In the genomic region with DNA sequence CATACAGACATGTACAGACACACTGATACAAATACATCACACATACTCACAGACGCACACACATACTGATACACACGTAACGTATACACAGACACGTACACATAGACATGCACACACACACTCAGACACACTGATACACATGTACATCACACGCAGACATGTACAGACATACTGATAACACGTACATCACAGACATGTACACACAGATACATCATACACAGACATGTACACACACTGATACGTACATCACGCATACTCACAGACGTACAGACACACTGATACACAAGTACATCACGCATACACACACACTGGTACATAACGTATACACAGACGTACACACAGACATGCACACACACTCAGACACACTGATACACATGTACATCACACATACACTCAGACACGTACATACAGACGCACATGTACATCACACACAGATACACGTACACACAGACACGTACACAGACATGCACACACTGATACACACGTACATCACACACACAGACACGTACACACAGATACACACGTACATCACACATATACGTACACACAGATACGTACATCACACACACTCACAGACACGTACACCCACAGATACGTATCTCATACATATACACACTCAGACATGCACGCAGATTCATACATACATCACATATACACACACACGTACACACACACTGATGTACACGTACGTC, we compare ENCODE assay signal across 21 cellular contexts. TPM values are rescaled to one million over a fixed set of nuclear protein-coding genes. Genes with fewer than 3 reads are reported as not detected.
DNase-seq lines count a peak whose midpoint lies in the region; ATAC-seq, FAIRE-seq and TF ChIP-seq lines count a peak whose summit lies in the region.
"Had no signal": no experiment of that assay in that cellular context is flagged by ENCODE, and none has a peak within 500 bp of the region (broad histone marks: within the 10 kb centered on the region; RNA-seq: fewer than 3 reads in every experiment).

No MANE protein-coding gene starts in this region.

- TF ChIP-seq EP300 in A549 (IDR thresholded peaks at IDR 0.05) = no peak

- WGBS in A549 (ENCODE audit: missing lambda C conversion rate) = 94% methylated on average over 27 of the region's 27 CpGs

- TF ChIP-seq POLR2A in A549 (IDR thresholded peaks at IDR 0.05; ENCODE audit: low read length) = no peak

- dilution Hi-C loops in keratinocyte (cut with MboI; ENCODE audit: extremely low pct_ligation_motif_present, low sequenced_read_pairs) = no loop called here

- H3K9me1 ChIP-seq in keratinocyte (ENCODE audit: control insufficient read depth, extremely low read depth, insufficient read depth, low read length) = no peaks in the 10 kb centered on the region

- ATAC-seq in A549 = no peak
- no peak for ATAC-seq in GM21390 (IDR thresholded peaks at IDR 0.05; ENCODE audit: unreplicated experiment)
- ATAC-seq in HG03280 (IDR thresholded peaks at IDR 0.05; ENCODE audit: unreplicated experiment) = no peak
- ATAC-seq: Right ventricle myocardium inferior had no signal

- H3K9ac ChIP-seq in HUES48 (ENCODE audit: low read depth, low read length) (no peak overlapping the region), keratinocyte (ENCODE audit: control insufficient read depth, extremely low read depth, insufficient read depth, low read length) (no peak overlapping the region)
- H3K9ac ChIP-seq: KMS-11 had no signal

- TF ChIP-seq CTCF in A549 (IDR thresholded peaks at IDR 0.05) (no peak), bronchial epithelial cell (IDR thresholded peaks at IDR 0.05; ENCODE audit: insufficient read depth, low read length, severe bottlenecking) (no peak), keratinocyte (optimal IDR thresholded peaks at IDR 0.05 in 1 of 3, IDR thresholded peaks at IDR 0.05 in 1 of 3, conservative IDR thresholded peaks at IDR 0.05 in 1 of 3; ENCODE audit: extremely low read depth in 1 of 3, insufficient read depth in 2 of 3, low read length in 3 of 3) (no peak)

- DNase-seq in A549 (ENCODE audit: low read depth in 1 of 2, low spot score in 1 of 2) (no peak), bronchial epithelial cell (ENCODE audit: low read depth) (no peak), keratinocyte (ENCODE audit: low read depth, low spot score) (no peak), cerebellum (ENCODE audit: low spot score) (no peak), iPS-NIHi7 (ENCODE audit: extremely low spot score) (no peak)
- DNase-seq: 8988T; Caco-2; CD4-positive, CD25-positive, alpha-beta regulatory T cell; NCI-H1417; NCI-H187; NCI-H2227 treated with DMSO at 0.1 percent for 48 hours; NCI-H510A treated with DMSO at 0.1 percent for 48 hours; NCI-H774 had no signal

- peaks cover 60% of the 10 kb centered on the region for H3K79me2 ChIP-seq in keratinocyte (ENCODE audit: control insufficient read depth, insufficient read depth, low read length)

- H3K4me2 ChIP-seq in A549 (no peak overlapping the region), keratinocyte (ENCODE audit: control insufficient read depth, extremely low read depth, insufficient read depth, low read depth, low read length) (no peak overlapping the region)
- H3K4me2 ChIP-seq: KMS-11 had no signal

- H3K4me3 ChIP-seq in A549 (no peak overlapping the region), HUES48 (ENCODE audit: low read depth, low read length) (peak overlapping the region; percentile 18), bronchial epithelial cell (ENCODE audit: low read depth, low read length) (no peak overlapping the region), keratinocyte (ENCODE audit: control insufficient read depth in 2 of 3, extremely low read depth in 1 of 3, insufficient read depth in 2 of 3, low read depth in 1 of 3, low read length in 3 of 3) (no peak overlapping the region)
- H3K4me3 ChIP-seq: HAP-1, SK-N-MC had no signal

- TF ChIP-seq RAD21 in A549 (conservative IDR thresholded peaks at IDR 0.05 in 1 of 2, IDR thresholded peaks at IDR 0.05 in 1 of 2) = no peak

- H3K27me3 ChIP-seq in HUES48 (ENCODE audit: control insufficient read depth, insufficient read depth, low read length) (no peaks in the 10 kb centered on the region), bronchial epithelial cell (ENCODE audit: control insufficient read depth, insufficient read depth, low read length) (no peaks in the 10 kb centered on the region), keratinocyte (ENCODE audit: control insufficient read depth, extremely low read depth, insufficient read depth, low read length) (no peaks in the 10 kb centered on the region)

- POLR2A ChIA-PET in A549 (lab: Yijun Ruan, JAX) = no interaction called here

- H3K36me3 ChIP-seq in HUES48 (ENCODE audit: control insufficient read depth, insufficient read depth, low read length) = peaks cover under 1% of the 10 kb centered on the region; the same call in 1 of the 2 replicates
- H3K36me3 ChIP-seq in bronchial epithelial cell (ENCODE audit: control insufficient read depth, insufficient read depth, low read length) = no peaks in the 10 kb centered on the region
- peaks cover 1 to 4% of the 10 kb centered on the region in 2 experiments for H3K36me3 ChIP-seq in keratinocyte (ENCODE audit: control insufficient read depth in 2 of 2, extremely low read depth in 1 of 2, insufficient read depth in 2 of 2, low read length in 2 of 2)
- H3K36me3 ChIP-seq: HAP-1 had no signal

- FAIRE-seq in A549 (lab: Jason Lieb, UNC) = peak; percentile 95
- FAIRE-seq in bronchial epithelial cell (lab: Jason Lieb, UNC) = peak; percentile 99
- peak; percentile 77 for FAIRE-seq in keratinocyte (lab: Jason Lieb, UNC)
- FAIRE-seq: RCC 7860 had no signal

- H4K20me1 ChIP-seq in keratinocyte (ENCODE audit: control insufficient read depth, extremely low read depth, insufficient read depth, low read length) = no peaks in the 10 kb centered on the region

- no peak overlapping the region for H2AFZ ChIP-seq in keratinocyte (ENCODE audit: control insufficient read depth, low read length)

- CTCF ChIA-PET in A549 (lab: Yijun Ruan, JAX) = no interaction called here

- H3K4me1 ChIP-seq in A549 = no peaks in the 10 kb centered on the region
- no peaks in the 10 kb centered on the region for H3K4me1 ChIP-seq in HUES48 (ENCODE audit: control insufficient read depth, insufficient read depth, low read length)
- H3K4me1 ChIP-seq in keratinocyte (ENCODE audit: control insufficient read depth, extremely low read depth, insufficient read depth, low read length) = peaks cover 7% of the 10 kb centered on the region
- H3K4me1 ChIP-seq: Caco-2 had no signal

- no peak overlapping the region for H3K27ac ChIP-seq in A549
- no peak overlapping the region for H3K27ac ChIP-seq in HUES48 (ENCODE audit: low read depth, low read length)
- H3K27ac ChIP-seq in keratinocyte (ENCODE audit: control insufficient read depth, insufficient read depth, low read length) = no peak overlapping the region
- H3K27ac ChIP-seq: KMS-11, SK-N-MC had no signal

- H3K9me3 ChIP-seq in A549 (peaks cover 85% of the 10 kb centered on the region), HUES48 (ENCODE audit: control insufficient read depth, insufficient read depth, low read length) (peaks cover 79% of the 10 kb centered on the region), keratinocyte (ENCODE audit: control insufficient read depth, low read depth, low read length) (peaks cover 28% of the 10 kb centered on the region)

TF ChIP-seq in A549, 52 proteins besides CTCF, POLR2A, EP300 and RAD21 (continues in another document):
- TF ChIP-seq HDAC2 (IDR thresholded peaks at IDR 0.05) = no peak
- TF ChIP-seq, protein P1, sequence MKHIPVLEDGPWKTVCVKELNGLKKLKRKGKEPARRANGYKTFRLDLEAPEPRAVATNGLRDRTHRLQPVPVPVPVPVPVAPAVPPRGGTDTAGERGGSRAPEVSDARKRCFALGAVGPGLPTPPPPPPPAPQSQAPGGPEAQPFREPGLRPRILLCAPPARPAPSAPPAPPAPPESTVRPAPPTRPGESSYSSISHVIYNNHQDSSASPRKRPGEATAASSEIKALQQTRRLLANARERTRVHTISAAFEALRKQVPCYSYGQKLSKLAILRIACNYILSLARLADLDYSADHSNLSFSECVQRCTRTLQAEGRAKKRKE (CRISPR knock-in tag; IDR thresholded peaks at IDR 0.05; ENCODE audit: low read depth) = no peak

RNA-seq across cellular contexts. Expression of a gene that starts 5.1 kb away (rescaled TPM):
- polyA plus RNA-seq in A549 (2011; rRNA removed) = 15.2 and 18.2 TPM in 2 replicates
- 1.9 TPM in 2 replicates for polyA plus RNA-seq in A549 (2012; cell fraction: cytosol; rRNA removed)
- polyA plus RNA-seq in A549 (2012; cell fraction: nucleus; rRNA removed) = 4.5 and 6.9 TPM in 2 replicates
- 5.6 to 6.5 TPM (median 5.7 TPM) in 3 replicates for polyA plus RNA-seq in A549 (2017; fragmentation: RNase III; extraction: RNeasy Plus Mini Kit Qiagen cat#74134 plus additional on column Dnase treatment)
- 5.5 and 7.4 TPM in 2 replicates for polyA minus RNA-seq in A549 (2011; rRNA and poly(A)+ RNA removed)
- 6.3 and 9.6 TPM in 2 replicates for total RNA-seq in bronchial epithelial cell
- 4.3 to 12.5 TPM (median 11.4 TPM) in 3 replicates for polyA plus RNA-seq in keratinocyte
- polyA plus RNA-seq in keratinocyte (2011; ENCODE audit: low read depth) = 5.1 TPM
- polyA plus RNA-seq in keratinocyte (2011; cell fraction: cytosol; rRNA removed) = 2.0 and 5.5 TPM in 2 replicates
- 32.7 and 40.3 TPM in 2 replicates for polyA plus RNA-seq in keratinocyte (2011; cell fraction: nucleus; rRNA removed)
- 3.9 and 4.8 TPM in 2 replicates for polyA plus RNA-seq in keratinocyte (2012; ENCODE audit: low replicate concordance)
- polyA minus RNA-seq in keratinocyte = 3.6 to 17.7 TPM (median 6.9 TPM) in 3 replicates
- 3.1 TPM for polyA minus RNA-seq in keratinocyte (2011; cell fraction: cytosol; rRNA and poly(A)+ RNA removed)
- polyA minus RNA-seq in keratinocyte (2011; cell fraction: nucleus; rRNA and poly(A)+ RNA removed) = 11.8 and 26.2 TPM in 2 replicates
- 35.0 TPM for total RNA-seq in cerebellum

RNA-seq across cellular contexts. Expression of a gene that starts 35.2 kb away (rescaled TPM):
- polyA plus RNA-seq in A549 (2011; rRNA removed) = 10.1 and 11.3 TPM in 2 replicates
- polyA plus RNA-seq in A549 (2012; cell fraction: cytosol; rRNA removed) = 10.7 and 16.0 TPM in 2 replicates
- 26.9 and 34.9 TPM in 2 replicates for polyA plus RNA-seq in A549 (2012; cell fraction: nucleus; rRNA removed)
- 6.5 to 8.3 TPM (median 7.4 TPM) in 3 replicates for polyA plus RNA-seq in A549 (2017; fragmentation: RNase III; extraction: RNeasy Plus Mini Kit Qiagen cat#74134 plus additional on column Dnase treatment)
- 6.9 and 8.3 TPM in 2 replicates for polyA minus RNA-seq in A549 (2011; rRNA and poly(A)+ RNA removed)
- total RNA-seq in bronchial epithelial cell = 13.4 and 14.1 TPM in 2 replicates
- polyA plus RNA-seq in keratinocyte = 3.7 to 5.2 TPM (median 4.5 TPM) in 3 replicates
- 4.9 TPM for polyA plus RNA-seq in keratinocyte (2011; ENCODE audit: low read depth)
- 1.9 and 2.0 TPM in 2 replicates for polyA plus RNA-seq in keratinocyte (2011; cell fraction: cytosol; rRNA removed)
- 14.2 and 17.4 TPM in 2 replicates for polyA plus RNA-seq in keratinocyte (2011; cell fraction: nucleus; rRNA removed)
- 4.0 and 5.8 TPM in 2 replicates for polyA plus RNA-seq in keratinocyte (2012; ENCODE audit: low replicate concordance)
- polyA minus RNA-seq in keratinocyte = 0.89 to 10.7 TPM (median 10.1 TPM) in 3 replicates
- 10.4 TPM for polyA minus RNA-seq in keratinocyte (2011; cell fraction: cytosol; rRNA and poly(A)+ RNA removed)
- 17.7 and 22.5 TPM in 2 replicates for polyA minus RNA-seq in keratinocyte (2011; cell fraction: nucleus; rRNA and poly(A)+ RNA removed)
- total RNA-seq in cerebellum = 21.2 TPM
